12 cellular contexts compared by ENCODE assay signal in genomic region chr4:4666693-4667642, GRCh38.
DNase-seq lines count a peak whose midpoint lies in the region; ATAC-seq and TF ChIP-seq lines count a peak whose summit lies in the region.
"Had no signal": no experiment of that assay in that cellular context is flagged by ENCODE, and none has a peak within 500 bp of the region (broad histone marks: within the 10 kb centered on the region; RNA-seq: fewer than 3 reads in every experiment).

No MANE protein-coding gene starts in this region.

- TF ChIP-seq POLR2A in HCT116 (IDR thresholded peaks at IDR 0.05; ENCODE audit: borderline replicate concordance, extremely low read depth, insufficient read depth, insufficient read length), result no peak
- TF ChIP-seq POLR2A in transverse colon (IDR thresholded peaks at IDR 0.05), result no peak

- no peak overlapping the region for H3K9ac ChIP-seq in HCT116 (ENCODE audit: low read length)

- H3K27me3 ChIP-seq in HCT116 (ENCODE audit: insufficient read depth, low read length) (no peaks in the 10 kb centered on the region), transverse colon (no peaks in the 10 kb centered on the region)
- H3K27me3 ChIP-seq in effector memory CD4-positive, alpha-beta T cell (replicated peaks; ENCODE audit: control insufficient read depth, insufficient read depth, low read length, poor library complexity, severe bottlenecking), result no peaks in the 10 kb centered on the region
- H3K27me3 ChIP-seq: breast epithelium, upper lobe of right lung had no signal

- peak overlapping the region; percentile 14; the same call in 1 of the 2 replicates for H3K4me2 ChIP-seq in HCT116 (ENCODE audit: low read length)

- POLR2A ChIA-PET in AG04449 (lab: Yijun Ruan, JAX) (interaction anchor here (0.8 to 0.9 kb wide), 2 partner anchors 11 to 111 kb away, joined by 3 read pairs; no protein-coding TSS in a partner anchor), HCT116 (lab: Charles Lee) (no interaction called here)

- H3K9me3 ChIP-seq in HCT116 (ENCODE audit: control insufficient read depth in 1 of 2, insufficient read depth in 1 of 2, low read depth in 1 of 2, low read length in 2 of 2) (no peaks in the 10 kb centered on the region), transverse colon (no peaks in the 10 kb centered on the region)
- no peaks in the 10 kb centered on the region for H3K9me3 ChIP-seq in effector memory CD4-positive, alpha-beta T cell (ENCODE audit: control insufficient read depth, low read length)
- H3K9me3 ChIP-seq: breast epithelium, upper lobe of right lung had no signal

- no peaks in the 10 kb centered on the region for H3K27me3 Mint-ChIP-seq in activated CD4-positive, alpha-beta T cell treated with anti-CD3 and anti-CD28 coated beads, Interleukin-2, amount 10 ng/mL, durations not matched to agents 24 days and 14 days

- H4K20me1 ChIP-seq in HCT116 (ENCODE audit: insufficient read depth), result no peaks in the 10 kb centered on the region

- no peaks in the 10 kb centered on the region for H3K9me3 Mint-ChIP-seq in activated CD4-positive, alpha-beta T cell treated with anti-CD3 and anti-CD28 coated beads, Interleukin-2, amount 10 ng/mL, durations not matched to agents 24 days and 14 days

- TF ChIP-seq CTCF in AG04449 (IDR thresholded peaks at IDR 0.05; ENCODE audit: insufficient read depth, low read length, missing control alignments) (peak; percentile 12), HCT116 (IDR thresholded peaks at IDR 0.05 in 2 of 3, conservative IDR thresholded peaks at IDR 0.05 in 1 of 3; ENCODE audit: borderline replicate concordance in 1 of 3, insufficient read depth in 1 of 3, low read depth in 2 of 3, low read length in 2 of 3) (no peak), transverse colon (IDR thresholded peaks at IDR 0.05) (no peak)

- H3K27ac ChIP-seq in HCT116 (ENCODE audit: low read depth, low read length) (peak overlapping the region; percentile 49), transverse colon (no peak overlapping the region)
- no peak overlapping the region for H3K27ac ChIP-seq in effector memory CD4-positive, alpha-beta T cell (ENCODE audit: insufficient read depth, low read length, poor library complexity, severe bottlenecking)
- H3K27ac ChIP-seq: breast epithelium, upper lobe of right lung had no signal

- ATAC-seq in HCT116 (no peak), GM18909 (IDR thresholded peaks at IDR 0.05; ENCODE audit: poor library complexity, unreplicated experiment) (no peak)
- ATAC-seq: upper lobe of right lung had no signal

- no peaks in the 10 kb centered on the region for H3K4me1 Mint-ChIP-seq in activated CD4-positive, alpha-beta T cell treated with anti-CD3 and anti-CD28 coated beads, Interleukin-2, amount 10 ng/mL, durations not matched to agents 24 days and 14 days

- 68 to 81% methylated on average over 13 to 14 of the region's 15 CpGs for WGBS in transverse colon (ENCODE audit: low coverage in 1 of 2), 2 donors

- BruUV-seq in HCT116 (replicated peaks; lab: Mats Ljungman, UMichigan), result no TSS peak

- DNase-seq in AG04449 (ENCODE audit: low read depth, low spot score), result no peak
- no peak for DNase-seq in HCT116 (ENCODE audit: low read depth, low spot score)
- peak; percentile 76 for DNase-seq in ecto neural progenitor cell (ENCODE audit: low spot score)
- DNase-seq in left kidney (ENCODE audit: low read depth, low spot score), result peak; percentile 68
- no peak for DNase-seq in effector memory CD4-positive, alpha-beta T cell
- no peak for DNase-seq in transverse colon
- no peak for DNase-seq in activated CD4-positive, alpha-beta T cell treated with anti-CD3 and anti-CD28 coated beads, Interleukin-2, amount 10 ng/mL, durations not matched to agents 24 days and 14 days
- DNase-seq: activated CD4-positive, alpha-beta T cell treated with anti-CD3 and anti-CD28 coated beads for 1 hour; NCI-H2081 treated with DMSO at 0.1 percent for 48 hours; upper lobe of right lung had no signal

- TF ChIP-seq EP300 in transverse colon (IDR thresholded peaks at IDR 0.05; ENCODE audit: low read depth), result no peak

- H3K36me3 Mint-ChIP-seq in activated CD4-positive, alpha-beta T cell treated with anti-CD3 and anti-CD28 coated beads, Interleukin-2, amount 10 ng/mL, durations not matched to agents 24 days and 14 days (ENCODE audit: low read depth), result no peaks in the 10 kb centered on the region

- no peaks in the 10 kb centered on the region for H3K79me2 ChIP-seq in HCT116 (ENCODE audit: insufficient read depth, low read length)

- RAD21 ChIA-PET in HCT116 (lab: Charles Lee; ENCODE audit: low non-redundant PET in 1 of 2, low total read pairs in 2 of 2, uncharacterized antibody in 2 of 2, unreplicated experiment in 2 of 2), result interaction anchor here in 1 of 2 experiments (0.7 kb wide), 1 partner anchor 186 kb away, joined by 3 read pairs; no protein-coding TSS in a partner anchor

- no peak for TF ChIP-seq RAD21 in HCT116 (IDR thresholded peaks at IDR 0.05; ENCODE audit: low read depth)

- H3K36me3 ChIP-seq in HCT116 (ENCODE audit: control insufficient read depth in 1 of 2, insufficient read depth in 2 of 2, low read length in 2 of 2), result no peaks in the 10 kb centered on the region
- no peaks in the 10 kb centered on the region for H3K36me3 ChIP-seq in effector memory CD4-positive, alpha-beta T cell (ENCODE audit: control insufficient read depth, insufficient read depth, low read length)
- no peaks in the 10 kb centered on the region for H3K36me3 ChIP-seq in transverse colon
- H3K36me3 ChIP-seq: breast epithelium, upper lobe of right lung had no signal

- H3K4me3 Mint-ChIP-seq in activated CD4-positive, alpha-beta T cell treated with anti-CD3 and anti-CD28 coated beads, Interleukin-2, amount 10 ng/mL, durations not matched to agents 24 days and 14 days, result no peak overlapping the region

- no peaks in the 10 kb centered on the region for H3K9me2 ChIP-seq in HCT116 (ENCODE audit: insufficient read depth)

- no peak overlapping the region for H3K27ac Mint-ChIP-seq in activated CD4-positive, alpha-beta T cell treated with anti-CD3 and anti-CD28 coated beads, Interleukin-2, amount 10 ng/mL, durations not matched to agents 24 days and 14 days

- CTCF ChIA-PET in AG04449 (lab: Yijun Ruan, JAX), result interaction anchor here (0.9 to 4.2 kb wide), 7 partner anchors 10 to 177 kb away, joined by 3 to 35 read pairs (median 3); no protein-coding TSS in a partner anchor
- CTCF ChIA-PET in HCT116 (lab: Charles Lee), result no interaction called here

- H3K4me1 ChIP-seq in HCT116 (ENCODE audit: control insufficient read depth in 1 of 2, insufficient read depth in 2 of 2, low read length in 2 of 2) (peaks cover 43 to 55% of the 10 kb centered on the region in 2 experiments), transverse colon (peaks cover 0 to 2% (median 0%) of the 10 kb centered on the region in 4 donors)
- H3K4me1 ChIP-seq in effector memory CD4-positive, alpha-beta T cell (ENCODE audit: control insufficient read depth, insufficient read depth, low read length, poor library complexity, severe bottlenecking), result no peaks in the 10 kb centered on the region
- H3K4me1 ChIP-seq: breast epithelium, upper lobe of right lung had no signal

- H3K4me3 ChIP-seq in AG04449 (ENCODE audit: low read depth, low read length) (no peak overlapping the region; the same call in 1 of the 2 replicates), HCT116 (replicated peaks in 1 of 2; ENCODE audit: low read depth in 1 of 2, low read length in 2 of 2) (no peak overlapping the region), transverse colon (no peak overlapping the region)
- H3K4me3 ChIP-seq in effector memory CD4-positive, alpha-beta T cell (ENCODE audit: insufficient read depth, low read depth, low read length, poor library complexity, severe bottlenecking), result no peak overlapping the region
- H3K4me3 ChIP-seq: upper lobe of right lung had no signal

- no peak overlapping the region for H2AFZ ChIP-seq in HCT116 (ENCODE audit: low read depth, low read length, poor library complexity, severe bottlenecking)

- in situ Hi-C loops in transverse colon (cut with MboI; ENCODE audit: low pct_ligation_motif_present in 1 of 4, low pct_unique_long_range_greater_than_20kb in 1 of 4, low sequenced_read_pairs in 3 of 4), result no loop called here

- intact Hi-C loops in HCT116 (cut with micrococcal nuclease), result no loop called here
- intact Hi-C loops in transverse colon (cut with DNase I; ENCODE audit: low total_unique reads), result no loop called here
- intact Hi-C loops in activated CD4-positive, alpha-beta T cell treated with anti-CD3 and anti-CD28 coated beads, Interleukin-2, amount 10 ng/mL, durations not matched to agents 24 days and 14 days (cut with micrococcal nuclease), result no loop called here

TF ChIP-seq in HCT116, 20 proteins besides CTCF, POLR2A, EP300 and RAD21:
- TF ChIP-seq ELF1 (IDR thresholded peaks at IDR 0.05; ENCODE audit: borderline replicate concordance, low read depth) (no peak), TCF7L2 (IDR thresholded peaks at IDR 0.05; ENCODE audit: borderline replicate concordance, extremely low read depth, insufficient read depth, insufficient read length) (peak; percentile 58)

Comparison
In these comparisons a context has a peak if more than half of its experiments do, and no peak if none do; other contexts are left out.
1. DNase-seq: peak in ecto neural progenitor cell (single experiment) and left kidney (single experiment); none in AG04449 (single experiment), HCT116 (single experiment), effector memory CD4-positive, alpha-beta T cell (0 of 3), transverse colon (single experiment) and activated CD4-positive, alpha-beta T cell treated with anti-CD3 and anti-CD28 coated beads, Interleukin-2, amount 10 ng/mL, durations not matched to agents 24 days and 14 days (single experiment).